27 cellular contexts compared by ENCODE assay signal in the genomic region with DNA sequence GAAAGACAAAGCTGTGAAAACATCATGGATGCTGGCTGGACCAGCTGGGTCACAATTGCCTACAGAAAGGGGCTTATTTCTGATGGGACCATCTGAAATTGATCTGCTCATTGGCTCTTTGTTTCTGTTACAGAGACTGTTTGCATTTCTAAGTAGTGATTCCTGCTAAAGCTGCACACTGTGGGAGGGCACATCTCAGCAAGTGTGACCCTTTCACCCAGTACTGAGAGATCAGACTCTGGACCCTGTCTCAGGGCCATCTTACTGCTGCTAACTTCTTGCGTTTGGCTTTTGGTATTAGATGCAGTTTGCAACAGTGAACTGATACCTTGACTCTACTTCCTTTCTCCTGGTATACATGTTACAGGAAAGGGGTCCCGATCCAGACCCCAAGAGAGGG.
"Had no signal": no experiment of that assay in that cellular context is flagged by ENCODE, and none has a peak within 500 bp of the region (broad histone marks: within the 10 kb centered on the region; RNA-seq: fewer than 3 reads in every experiment).

No MANE protein-coding gene starts in this region.

- H3K9me3 Mint-ChIP-seq: activated T-helper 2 cell treated with anti-CD3 and anti-CD28 coated beads, Interferon-gamma antibody, Interleukin-2, Interleukin-4, amounts not matched to agents 10 μg/mL and 5 μg/mL and 100 μg/mL, durations not matched to agents 14 hours and 24 hours and 36 hours; effector memory CD8-positive, alpha-beta T cell; T-helper 2 cell treated with Interferon-gamma antibody and Interleukin-4, amounts not matched to agents 5 μg/mL and 100 μg/mL, for 36 hours; type B pancreatic cell had no signal

- H3K4me1 Mint-ChIP-seq: activated CD4-positive, alpha-beta T cell treated with anti-CD3 and anti-CD28 coated beads for 36 hours; activated CD8-positive, alpha-beta memory T cell treated with anti-CD3 and anti-CD28 coated beads, Interleukin-2, amount 10 ng/mL, durations not matched to agents 7 days and 5 days; brain had no signal

- H3K4me1 ChIP-seq: gastrocnemius medialis, parathyroid adenoma had no signal

- H3K36me3 ChIP-seq: cardiac muscle cell, gastrocnemius medialis, thoracic aorta had no signal

- H3K27ac ChIP-seq: cardiac muscle cell, gastrocnemius medialis, parathyroid adenoma, thoracic aorta had no signal

- H3K27ac Mint-ChIP-seq: activated CD4-positive, alpha-beta T cell treated with anti-CD3 and anti-CD28 coated beads for 36 hours; activated CD8-positive, alpha-beta memory T cell treated with anti-CD3 and anti-CD28 coated beads, Interleukin-2, amount 10 ng/mL, durations not matched to agents 7 days and 5 days; activated CD8-positive, alpha-beta T cell treated with anti-CD3 and anti-CD28 coated beads, Interleukin-2, amount 10 ng/mL, durations not matched to agents 7 days and 5 days; activated naive CD8-positive, alpha-beta T cell; activated T-helper 2 cell treated with anti-CD3 and anti-CD28 coated beads, Interferon-gamma antibody, Interleukin-2, Interleukin-4, amounts not matched to agents 10 μg/mL and 5 μg/mL and 100 μg/mL, durations not matched to agents 14 hours and 24 hours and 36 hours; brain; effector memory CD8-positive, alpha-beta T cell; T-helper 2 cell treated with Interferon-gamma antibody and Interleukin-4, amounts not matched to agents 5 μg/mL and 100 μg/mL, for 36 hours; type B pancreatic cell had no signal

- H3K27me3 ChIP-seq: cardiac muscle cell, gastrocnemius medialis had no signal

- ATAC-seq: activated CD4-positive, alpha-beta T cell treated with anti-CD3 and anti-CD28 coated beads for 36 hours; activated CD8-positive, alpha-beta memory T cell treated with anti-CD3 and anti-CD28 coated beads, Interleukin-2, amount 10 ng/mL, durations not matched to agents 7 days and 5 days; activated CD8-positive, alpha-beta T cell treated with anti-CD3 and anti-CD28 coated beads, Interleukin-2, amount 10 ng/mL, durations not matched to agents 7 days and 5 days; effector memory CD8-positive, alpha-beta T cell; gastrocnemius medialis; left ventricle myocardium superior; right cardiac atrium; stimulated activated naive CD8-positive, alpha-beta T cell treated with anti-CD3 and anti-CD28 coated beads, Interleukin-15, Interleukin-2, amounts not matched to agents 100 U/mL and 50 U/mL, for 24 hours had no signal

- H3K4me3 Mint-ChIP-seq: activated CD4-positive, alpha-beta T cell treated with anti-CD3 and anti-CD28 coated beads for 36 hours; activated CD8-positive, alpha-beta memory T cell treated with anti-CD3 and anti-CD28 coated beads, Interleukin-2, amount 10 ng/mL, durations not matched to agents 7 days and 5 days; activated CD8-positive, alpha-beta T cell treated with anti-CD3 and anti-CD28 coated beads, Interleukin-2, amount 10 ng/mL, durations not matched to agents 7 days and 5 days; activated naive CD8-positive, alpha-beta T cell; brain; effector memory CD8-positive, alpha-beta T cell; naive B cell; T-helper 2 cell treated with Interferon-gamma antibody and Interleukin-4, amounts not matched to agents 5 μg/mL and 100 μg/mL, for 36 hours; type B pancreatic cell had no signal

- H3K4me3 ChIP-seq: cardiac muscle cell, gastrocnemius medialis, thoracic aorta had no signal

- H3K27me3 Mint-ChIP-seq: activated CD4-positive, alpha-beta T cell treated with anti-CD3 and anti-CD28 coated beads for 36 hours; activated CD8-positive, alpha-beta memory T cell treated with anti-CD3 and anti-CD28 coated beads, Interleukin-2, amount 10 ng/mL, durations not matched to agents 7 days and 5 days; activated naive CD8-positive, alpha-beta T cell; brain; effector memory CD8-positive, alpha-beta T cell; naive B cell; type B pancreatic cell had no signal

- H3K79me2 ChIP-seq: parathyroid adenoma had no signal

- H2AFZ ChIP-seq: parathyroid adenoma had no signal

- DNase-seq: activated CD4-positive, alpha-beta T cell treated with anti-CD3 and anti-CD28 coated beads for 36 hours; activated CD4-positive, CD25-positive, alpha-beta regulatory T cell; activated CD8-positive, alpha-beta memory T cell treated with anti-CD3 and anti-CD28 coated beads, Interleukin-2, amount 10 ng/mL, durations not matched to agents 7 days and 5 days; activated CD8-positive, alpha-beta T cell treated with anti-CD3 and anti-CD28 coated beads, Interleukin-2, amount 10 ng/mL, durations not matched to agents 7 days and 5 days; activated T-cell treated with anti-CD3 and anti-CD28 coated beads, Interleukin-2, amount 50 U/mL, for 48 hours; anterior cingulate cortex; cortex of kidney; effector memory CD8-positive, alpha-beta T cell; erythroblast; gastrocnemius medialis; glutamatergic neuron; left ventricle myocardium superior; naive B cell; occipital lobe; right cardiac atrium; stimulated activated CD4-positive, alpha-beta T cell treated with anti-CD3 and anti-CD28 coated beads, Interleukin-12 subunit alpha, Interleukin-12 subunit beta, amount 100 ng/mL, for 4 hours; stimulated activated CD4-positive, alpha-beta T cell treated with anti-CD3 and anti-CD28 coated beads, Interleukin-4, amount 100 ng/mL, for 1 hour; stimulated activated naive CD8-positive, alpha-beta T cell treated with anti-CD3 and anti-CD28 coated beads, Interleukin-15, Interleukin-2, amounts not matched to agents 100 U/mL and 50 U/mL, for 24 hours; T-helper 1 cell had no signal

- H3K9ac ChIP-seq: parathyroid adenoma had no signal

- H3K9me3 ChIP-seq: gastrocnemius medialis, thoracic aorta had no signal

- H3K36me3 Mint-ChIP-seq: activated CD8-positive, alpha-beta memory T cell treated with anti-CD3 and anti-CD28 coated beads, Interleukin-2, amount 10 ng/mL, durations not matched to agents 7 days and 5 days; activated naive CD8-positive, alpha-beta T cell; brain; type B pancreatic cell had no signal
